15 cellular contexts compared by ENCODE assay signal in the genomic region with DNA sequence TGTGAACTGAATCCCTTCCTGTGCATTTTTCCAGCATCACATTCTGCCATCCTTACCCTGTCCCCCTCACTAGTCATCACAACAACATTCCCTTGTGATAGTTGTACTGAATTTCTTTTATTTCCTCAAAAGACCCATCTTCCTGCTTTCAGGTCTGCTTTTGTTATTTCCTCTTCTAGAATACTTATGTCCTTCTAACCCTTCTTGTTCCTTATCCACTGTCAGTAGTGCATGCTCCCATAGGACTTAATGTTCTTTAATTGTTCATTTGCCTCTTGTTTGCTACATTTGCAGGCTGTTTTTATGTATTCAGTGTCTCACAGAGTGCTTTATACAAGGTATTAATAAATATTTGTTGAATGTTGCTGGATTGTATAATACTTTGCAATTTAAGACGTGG.
A peak's percentile ranks its signal among the peaks of the same experiment; 100 is the strongest.
DNase-seq lines count a peak whose midpoint lies in the region; ATAC-seq, FAIRE-seq and TF ChIP-seq lines count a peak whose summit lies in the region.
"Had no signal": no experiment of that assay in that cellular context is flagged by ENCODE, and none has a peak within 500 bp of the region (broad histone marks: within the 10 kb centered on the region; RNA-seq: fewer than 3 reads in every experiment).

No MANE protein-coding gene starts in this region.

- no peak overlapping the region for H3K27ac ChIP-seq in GM12878 (ENCODE audit: control insufficient read depth, insufficient read depth)
- H3K27ac ChIP-seq: A549, BLaER1 had no signal

- no TSS peak for BruUV-seq in GM12878 (replicated peaks; lab: Mats Ljungman, UMichigan)

- SMC1A ChIA-PET in GM12878 (lab: Charles Lee; ENCODE audit: uncharacterized antibody, unreplicated experiment) = no interaction called here

- H4K20me1 ChIP-seq in GM12878 (ENCODE audit: control insufficient read depth, insufficient read depth) = no peaks in the 10 kb centered on the region
- H4K20me1 ChIP-seq: BLaER1 had no signal

- TF ChIP-seq EP300 in GM12878 (IDR thresholded peaks at IDR 0.05; ENCODE audit: borderline replicate concordance in 1 of 2, control insufficient read depth in 1 of 2, low read depth in 2 of 2, low read length in 2 of 2) = no peak

- DNase-seq in HTR-8/SVneo (ENCODE audit: insufficient read length, low spot score) = no peak
- DNase-seq in MV-4-11 (lab: John Stamatoyannopoulos, UW) = peak; percentile 75
- DNase-seq in GM12878 (ENCODE audit: low read depth, low spot score) = no peak
- no peak for DNase-seq in GM13976 (ENCODE audit: low spot score)
- no peak for DNase-seq in NCI-H345 (lab: John Stamatoyannopoulos, UW)
- DNase-seq in DMS153 treated with DMSO at 0.1 percent for 48 hours (lab: John Stamatoyannopoulos, UW; ENCODE audit: unreplicated experiment) = no peak
- DNase-seq: Calu3; CD4-positive, CD25-positive, alpha-beta regulatory T cell; DMS 273 treated with DMSO at 0.1 percent for 48 hours; DMS79; H9 had no signal

- RAD21 ChIA-PET in GM12878 (lab: Charles Lee; ENCODE audit: unreplicated experiment) = no interaction called here

- 8% methylated on average over 1 of the region's 1 CpG for WGBS in GM12878 (ENCODE audit: insufficient coverage, insufficient replicate concordance, low lambda C conversion rate, missing lambda C conversion rate)

- no peak overlapping the region for H3K4me2 ChIP-seq in GM12878 (ENCODE audit: control insufficient read depth, insufficient read depth)
- H3K4me2 ChIP-seq: A549, BLaER1, GM23338 had no signal

- H3K27me3 ChIP-seq in GM12878 (replicated peaks in 1 of 2; ENCODE audit: control insufficient read depth in 2 of 2, insufficient read depth in 2 of 2, low read length in 1 of 2) = no peaks in the 10 kb centered on the region
- H3K27me3 ChIP-seq: BLaER1 had no signal

- POLR2A ChIA-PET in GM12878 (lab: Charles Lee) = no interaction called here

- TF ChIP-seq POLR2A in GM12878 (IDR thresholded peaks at IDR 0.05; ENCODE audit: low read depth, low read length) = no peak

- CTCF ChIA-PET in GM12878 (lab: Yijun Ruan, JAX) = no interaction called here

- TF ChIP-seq RAD21 in GM12878 (IDR thresholded peaks at IDR 0.05; ENCODE audit: insufficient read depth, low read depth, low read length) = no peak

- no peak overlapping the region for H2AFZ ChIP-seq in GM12878 (ENCODE audit: control insufficient read depth, low read depth, low read length)
- H2AFZ ChIP-seq: GM23338 had no signal

- no peak overlapping the region for H3K4me3 ChIP-seq in GM12878
- H3K4me3 ChIP-seq: A549, BLaER1, GM23338 had no signal

- TF ChIP-seq CTCF in GM12878 (IDR thresholded peaks at IDR 0.05 in 2 of 3, conservative IDR thresholded peaks at IDR 0.05 in 1 of 3; ENCODE audit: control insufficient read depth in 2 of 3, extremely low read depth in 1 of 3, insufficient read depth in 1 of 3, low read depth in 3 of 3, low read length in 3 of 3) = no peak
- no peak for TF ChIP-seq CTCF in GM13976 (IDR thresholded peaks at IDR 0.05; ENCODE audit: borderline replicate concordance, control extremely low read depth, extremely low read depth, insufficient read depth, missing control alignments)

- in situ Hi-C loops in GM12878 (cut with MboI) (no loop called here), GM13976 (cut with MboI; ENCODE audit: low sequenced_read_pairs, unreplicated experiment) (no loop called here)

- ATAC-seq in GM12878 = no peak
- ATAC-seq: A549, GM23338 had no signal

- no peaks in the 10 kb centered on the region for H3K4me1 ChIP-seq in GM12878 (ENCODE audit: control insufficient read depth, insufficient read depth, low read length)
- H3K4me1 ChIP-seq: A549, BLaER1 had no signal

- intact Hi-C loops in GM12878 (cut with micrococcal nuclease; ENCODE audit: unreplicated experiment) = no loop called here

- FAIRE-seq in HTR-8/SVneo (lab: Jason Lieb, UNC) (peak; percentile 68), GM12878 (lab: Jason Lieb, UNC) (peak; percentile 38)
- FAIRE-seq: A549, GM12891 had no signal

- H3K9me3 ChIP-seq in GM12878 (replicated peaks; ENCODE audit: control insufficient read depth, insufficient read depth, low read length) = no peaks in the 10 kb centered on the region
- H3K9me3 ChIP-seq: A549, BLaER1 had no signal

- H3K79me2 ChIP-seq in GM12878 (ENCODE audit: control insufficient read depth, insufficient read depth, low read length) = no peaks in the 10 kb centered on the region

- no peaks in the 10 kb centered on the region for H3K36me3 ChIP-seq in GM12878 (ENCODE audit: control insufficient read depth in 2 of 2, insufficient read depth in 2 of 2, low read length in 1 of 2)
- H3K36me3 ChIP-seq: BLaER1 had no signal

- H3K9ac ChIP-seq in GM12878 (ENCODE audit: control insufficient read depth, insufficient read depth, low read length) = no peak overlapping the region
- H3K9ac ChIP-seq: BLaER1 had no signal

TF ChIP-seq in GM12878, 131 proteins besides CTCF, POLR2A, EP300 and RAD21 (continues in another document):
- TF ChIP-seq, protein P1, sequence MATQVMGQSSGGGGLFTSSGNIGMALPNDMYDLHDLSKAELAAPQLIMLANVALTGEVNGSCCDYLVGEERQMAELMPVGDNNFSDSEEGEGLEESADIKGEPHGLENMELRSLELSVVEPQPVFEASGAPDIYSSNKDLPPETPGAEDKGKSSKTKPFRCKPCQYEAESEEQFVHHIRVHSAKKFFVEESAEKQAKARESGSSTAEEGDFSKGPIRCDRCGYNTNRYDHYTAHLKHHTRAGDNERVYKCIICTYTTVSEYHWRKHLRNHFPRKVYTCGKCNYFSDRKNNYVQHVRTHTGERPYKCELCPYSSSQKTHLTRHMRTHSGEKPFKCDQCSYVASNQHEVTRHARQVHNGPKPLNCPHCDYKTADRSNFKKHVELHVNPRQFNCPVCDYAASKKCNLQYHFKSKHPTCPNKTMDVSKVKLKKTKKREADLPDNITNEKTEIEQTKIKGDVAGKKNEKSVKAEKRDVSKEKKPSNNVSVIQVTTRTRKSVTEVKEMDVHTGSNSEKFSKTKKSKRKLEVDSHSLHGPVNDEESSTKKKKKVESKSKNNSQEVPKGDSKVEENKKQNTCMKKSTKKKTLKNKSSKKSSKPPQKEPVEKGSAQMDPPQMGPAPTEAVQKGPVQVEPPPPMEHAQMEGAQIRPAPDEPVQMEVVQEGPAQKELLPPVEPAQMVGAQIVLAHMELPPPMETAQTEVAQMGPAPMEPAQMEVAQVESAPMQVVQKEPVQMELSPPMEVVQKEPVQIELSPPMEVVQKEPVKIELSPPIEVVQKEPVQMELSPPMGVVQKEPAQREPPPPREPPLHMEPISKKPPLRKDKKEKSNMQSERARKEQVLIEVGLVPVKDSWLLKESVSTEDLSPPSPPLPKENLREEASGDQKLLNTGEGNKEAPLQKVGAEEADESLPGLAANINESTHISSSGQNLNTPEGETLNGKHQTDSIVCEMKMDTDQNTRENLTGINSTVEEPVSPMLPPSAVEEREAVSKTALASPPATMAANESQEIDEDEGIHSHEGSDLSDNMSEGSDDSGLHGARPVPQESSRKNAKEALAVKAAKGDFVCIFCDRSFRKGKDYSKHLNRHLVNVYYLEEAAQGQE (IDR thresholded peaks at IDR 0.05; ENCODE audit: low read depth, low read length) = no peak
- TF ChIP-seq HCFC1 (IDR thresholded peaks at IDR 0.05; ENCODE audit: low read length) (no peak), RCOR1 (conservative IDR thresholded peaks at IDR 0.05; ENCODE audit: low read depth, low read length) (no peak), ZBED1 (IDR thresholded peaks at IDR 0.05; ENCODE audit: borderline replicate concordance) (no peak), IRF4 (IDR thresholded peaks at IDR 0.05; ENCODE audit: low read depth, low read length) (no peak)
- TF ChIP-seq, protein P2, sequence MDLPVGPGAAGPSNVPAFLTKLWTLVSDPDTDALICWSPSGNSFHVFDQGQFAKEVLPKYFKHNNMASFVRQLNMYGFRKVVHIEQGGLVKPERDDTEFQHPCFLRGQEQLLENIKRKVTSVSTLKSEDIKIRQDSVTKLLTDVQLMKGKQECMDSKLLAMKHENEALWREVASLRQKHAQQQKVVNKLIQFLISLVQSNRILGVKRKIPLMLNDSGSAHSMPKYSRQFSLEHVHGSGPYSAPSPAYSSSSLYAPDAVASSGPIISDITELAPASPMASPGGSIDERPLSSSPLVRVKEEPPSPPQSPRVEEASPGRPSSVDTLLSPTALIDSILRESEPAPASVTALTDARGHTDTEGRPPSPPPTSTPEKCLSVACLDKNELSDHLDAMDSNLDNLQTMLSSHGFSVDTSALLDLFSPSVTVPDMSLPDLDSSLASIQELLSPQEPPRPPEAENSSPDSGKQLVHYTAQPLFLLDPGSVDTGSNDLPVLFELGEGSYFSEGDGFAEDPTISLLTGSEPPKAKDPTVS (IDR thresholded peaks at IDR 0.05; ENCODE audit: low read depth, low read length) = no peak
- TF ChIP-seq, protein P3, sequence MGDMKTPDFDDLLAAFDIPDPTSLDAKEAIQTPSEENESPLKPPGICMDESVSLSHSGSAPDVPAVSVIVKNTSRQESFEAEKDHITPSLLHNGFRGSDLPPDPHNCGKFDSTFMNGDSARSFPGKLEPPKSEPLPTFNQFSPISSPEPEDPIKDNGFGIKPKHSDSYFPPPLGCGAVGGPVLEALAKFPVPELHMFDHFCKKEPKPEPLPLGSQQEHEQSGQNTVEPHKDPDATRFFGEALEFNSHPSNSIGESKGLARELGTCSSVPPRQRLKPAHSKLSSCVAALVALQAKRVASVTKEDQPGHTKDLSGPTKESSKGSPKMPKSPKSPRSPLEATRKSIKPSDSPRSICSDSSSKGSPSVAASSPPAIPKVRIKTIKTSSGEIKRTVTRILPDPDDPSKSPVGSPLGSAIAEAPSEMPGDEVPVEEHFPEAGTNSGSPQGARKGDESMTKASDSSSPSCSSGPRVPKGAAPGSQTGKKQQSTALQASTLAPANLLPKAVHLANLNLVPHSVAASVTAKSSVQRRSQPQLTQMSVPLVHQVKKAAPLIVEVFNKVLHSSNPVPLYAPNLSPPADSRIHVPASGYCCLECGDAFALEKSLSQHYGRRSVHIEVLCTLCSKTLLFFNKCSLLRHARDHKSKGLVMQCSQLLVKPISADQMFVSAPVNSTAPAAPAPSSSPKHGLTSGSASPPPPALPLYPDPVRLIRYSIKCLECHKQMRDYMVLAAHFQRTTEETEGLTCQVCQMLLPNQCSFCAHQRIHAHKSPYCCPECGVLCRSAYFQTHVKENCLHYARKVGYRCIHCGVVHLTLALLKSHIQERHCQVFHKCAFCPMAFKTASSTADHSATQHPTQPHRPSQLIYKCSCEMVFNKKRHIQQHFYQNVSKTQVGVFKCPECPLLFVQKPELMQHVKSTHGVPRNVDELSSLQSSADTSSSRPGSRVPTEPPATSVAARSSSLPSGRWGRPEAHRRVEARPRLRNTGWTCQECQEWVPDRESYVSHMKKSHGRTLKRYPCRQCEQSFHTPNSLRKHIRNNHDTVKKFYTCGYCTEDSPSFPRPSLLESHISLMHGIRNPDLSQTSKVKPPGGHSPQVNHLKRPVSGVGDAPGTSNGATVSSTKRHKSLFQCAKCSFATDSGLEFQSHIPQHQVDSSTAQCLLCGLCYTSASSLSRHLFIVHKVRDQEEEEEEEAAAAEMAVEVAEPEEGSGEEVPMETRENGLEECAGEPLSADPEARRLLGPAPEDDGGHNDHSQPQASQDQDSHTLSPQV (IDR thresholded peaks at IDR 0.05) = no peak
